8 cellular contexts compared by ENCODE assay signal in genomic region chr11:111797145-111797581, GRCh38. TPM values are rescaled to one million over a fixed set of nuclear protein-coding genes. Genes with fewer than 3 reads are reported as not detected.
DNase-seq lines count a peak whose midpoint lies in the region; ATAC-seq, FAIRE-seq and TF ChIP-seq lines count a peak whose summit lies in the region.

No MANE protein-coding gene starts in this region.

- no peak overlapping the region for H2AFZ ChIP-seq in keratinocyte (ENCODE audit: control insufficient read depth, low read length)

- dilution Hi-C loops in keratinocyte (cut with MboI; ENCODE audit: extremely low pct_ligation_motif_present, low sequenced_read_pairs), result no loop called here

- no peaks in the 10 kb centered on the region for H4K20me1 ChIP-seq in keratinocyte (ENCODE audit: control insufficient read depth, extremely low read depth, insufficient read depth, low read length)

- peaks cover 11% of the 10 kb centered on the region for H3K4me1 ChIP-seq in keratinocyte (ENCODE audit: control insufficient read depth, extremely low read depth, insufficient read depth, low read length)

- no peaks in the 10 kb centered on the region for H3K27me3 ChIP-seq in keratinocyte (ENCODE audit: control insufficient read depth, extremely low read depth, insufficient read depth, low read length)

- no peak overlapping the region for H3K4me2 ChIP-seq in keratinocyte (ENCODE audit: control insufficient read depth, extremely low read depth, insufficient read depth, low read depth, low read length)

- H3K79me2 ChIP-seq in keratinocyte (ENCODE audit: control insufficient read depth, insufficient read depth, low read length), result no peaks in the 10 kb centered on the region

- H3K4me3 ChIP-seq in keratinocyte (ENCODE audit: control insufficient read depth in 2 of 3, extremely low read depth in 1 of 3, insufficient read depth in 2 of 3, low read depth in 1 of 3, low read length in 3 of 3), result no peak overlapping the region

- no peak for TF ChIP-seq CTCF in keratinocyte (optimal IDR thresholded peaks at IDR 0.05 in 1 of 3, IDR thresholded peaks at IDR 0.05 in 1 of 3, conservative IDR thresholded peaks at IDR 0.05 in 1 of 3; ENCODE audit: extremely low read depth in 1 of 3, insufficient read depth in 2 of 3, low read length in 3 of 3)

- no peaks in the 10 kb centered on the region for H3K9me1 ChIP-seq in keratinocyte (ENCODE audit: control insufficient read depth, extremely low read depth, insufficient read depth, low read length)

- ATAC-seq in HG02981 (IDR thresholded peaks at IDR 0.05; ENCODE audit: unreplicated experiment) (peak; percentile 78), GM19035 (IDR thresholded peaks at IDR 0.05; ENCODE audit: unreplicated experiment) (no peak)

- no peaks in the 10 kb centered on the region for H3K9me3 ChIP-seq in keratinocyte (ENCODE audit: control insufficient read depth, low read depth, low read length)

- H3K27ac ChIP-seq in keratinocyte (ENCODE audit: control insufficient read depth, insufficient read depth, low read length), result no peak overlapping the region

- DNase-seq in GM03348 (ENCODE audit: low spot score) (peak; percentile 15), OCI-M1 (lab: John Stamatoyannopoulos, UW) (peak; percentile 88), keratinocyte (ENCODE audit: low read depth, low spot score) (peak; percentile 77), DMS153 (lab: John Stamatoyannopoulos, UW) (no peak), epidermal melanocyte (ENCODE audit: insufficient read length, low spot score) (no peak)
- no peak for DNase-seq in stimulated activated CD4-positive, alpha-beta T cell treated with anti-CD3 and anti-CD28 coated beads, Interleukin-12 subunit alpha, Interleukin-12 subunit beta, amount 100 ng/mL, for 4 hours

- peak; percentile 67 for FAIRE-seq in keratinocyte (lab: Jason Lieb, UNC)

- H3K9ac ChIP-seq in keratinocyte (ENCODE audit: control insufficient read depth, extremely low read depth, insufficient read depth, low read length), result no peak overlapping the region

- peaks cover 0 to 3% of the 10 kb centered on the region in 2 experiments for H3K36me3 ChIP-seq in keratinocyte (ENCODE audit: control insufficient read depth in 2 of 2, extremely low read depth in 1 of 2, insufficient read depth in 2 of 2, low read length in 2 of 2)

RNA-seq across cellular contexts. Expression of gene PPP2R1B, which starts 31.0 kb away (rescaled TPM):
- 22.3 to 35.1 TPM (median 33.6 TPM) in 3 replicates for polyA plus RNA-seq in keratinocyte
- 15.3 TPM for polyA plus RNA-seq in keratinocyte (2011; ENCODE audit: low read depth)
- 19.2 and 33.8 TPM in 2 replicates for polyA plus RNA-seq in keratinocyte (2011; cell fraction: cytosol; rRNA removed)
- polyA plus RNA-seq in keratinocyte (2011; cell fraction: nucleus; rRNA removed), result 25.6 and 32.7 TPM in 2 replicates
- polyA plus RNA-seq in keratinocyte (2012; ENCODE audit: low replicate concordance), result 12.1 and 25.1 TPM in 2 replicates
- 26.6 to 60.6 TPM (median 45.5 TPM) in 3 replicates for polyA minus RNA-seq in keratinocyte
- 25.9 TPM for polyA minus RNA-seq in keratinocyte (2011; cell fraction: cytosol; rRNA and poly(A)+ RNA removed)
- 21.6 and 40.2 TPM in 2 replicates for polyA minus RNA-seq in keratinocyte (2011; cell fraction: nucleus; rRNA and poly(A)+ RNA removed)

Comparison
In these comparisons a context has a peak if more than half of its experiments do, and no peak if none do; other contexts are left out.
1. DNase-seq: peak in GM03348 (single experiment), OCI-M1 (single experiment) and keratinocyte (single experiment); none in DMS153 (single experiment), stimulated activated CD4-positive, alpha-beta T cell treated with anti-CD3 and anti-CD28 coated beads, Interleukin-12 subunit alpha, Interleukin-12 subunit beta, amount 100 ng/mL, for 4 hours (single experiment) and epidermal melanocyte (single experiment).